8 cellular contexts compared by ENCODE assay signal in genomic region chr7:100157069-100157333, GRCh38. TPM values are rescaled to one million over a fixed set of nuclear protein-coding genes. Genes with fewer than 3 reads are reported as not detected.
DNase-seq lines count a peak whose midpoint lies in the region; ATAC-seq and TF ChIP-seq lines count a peak whose summit lies in the region.

No MANE protein-coding gene starts in this region.

- H3K4me1 ChIP-seq in BLaER1 (peaks cover 67% of the 10 kb centered on the region), KMS-11 (ENCODE audit: low read depth, poor library complexity, severe bottlenecking) (peaks cover 17% of the 10 kb centered on the region)

- H3K9ac ChIP-seq in BLaER1 = peak overlapping the region; percentile 94
- no peak overlapping the region for H3K9ac ChIP-seq in KMS-11

- peaks cover 56% of the 10 kb centered on the region for H4K20me1 ChIP-seq in BLaER1
- H4K20me1 ChIP-seq in KMS-11 (ENCODE audit: insufficient read depth) = no peaks in the 10 kb centered on the region

- no peaks in the 10 kb centered on the region for H3K27me3 Mint-ChIP-seq in naive thymus-derived CD8-positive, alpha-beta T cell

- no peak for ATAC-seq in naive thymus-derived CD8-positive, alpha-beta T cell
- ATAC-seq in HG03439 (IDR thresholded peaks at IDR 0.05; ENCODE audit: unreplicated experiment) = no peak
- ATAC-seq in HG02981 (IDR thresholded peaks at IDR 0.05; ENCODE audit: unreplicated experiment) = no peak
- ATAC-seq in GM18868 (IDR thresholded peaks at IDR 0.05; ENCODE audit: unreplicated experiment) = no peak

- TF ChIP-seq CTCF in KMS-11 (conservative IDR thresholded peaks at IDR 0.05; ENCODE audit: low read depth, low read length) = no peak
- TF ChIP-seq CTCF in cardiac fibroblast (IDR thresholded peaks at IDR 0.05; ENCODE audit: low read depth, low read length) = no peak

- peak overlapping the region; percentile 79 to 89 (median 86) for H3K4me3 Mint-ChIP-seq in naive thymus-derived CD8-positive, alpha-beta T cell

- H3K27ac ChIP-seq in BLaER1 = peak overlapping the region; percentile 93
- no peak overlapping the region for H3K27ac ChIP-seq in KMS-11

- H3K36me3 Mint-ChIP-seq in naive thymus-derived CD8-positive, alpha-beta T cell = peaks cover 0 to 49% (median 8%) of the 10 kb centered on the region in 3 donors

- no peaks in the 10 kb centered on the region for H3K27me3 ChIP-seq in BLaER1
- peaks cover 18% of the 10 kb centered on the region for H3K27me3 ChIP-seq in KMS-11 (ENCODE audit: insufficient read depth, low read depth)

- DNase-seq in cardiac fibroblast (ENCODE audit: low read depth in 2 of 2) (no peak), DMS114 treated with DMSO at 0.1 percent for 48 hours (lab: John Stamatoyannopoulos, UW; ENCODE audit: unreplicated experiment) (no peak)
- no peak for DNase-seq in naive thymus-derived CD8-positive, alpha-beta T cell

- H3K79me2 ChIP-seq in KMS-11 (ENCODE audit: insufficient read depth, low read depth) = no peaks in the 10 kb centered on the region; the same call in 1 of the 2 replicates

- no peaks in the 10 kb centered on the region for H3K9me3 ChIP-seq in BLaER1

- POLR2A ChIA-PET in naive thymus-derived CD8-positive, alpha-beta T cell (lab: Charles Lee) = interaction anchor here (0.9 to 18.7 kb wide), 8 partner anchors 4 to 272 kb away, joined by 3 to 358 read pairs (median 10); partner anchors contain the start of genes GAL3ST4, GPC2, LAMTOR4 and MBLAC1

- H3K4me2 ChIP-seq in BLaER1 = peak overlapping the region; percentile 97
- peak overlapping the region; percentile 90; the same call in 1 of the 2 replicates for H3K4me2 ChIP-seq in KMS-11

- peak overlapping the region; percentile 100 for H3K4me3 ChIP-seq in BLaER1
- no peak overlapping the region for H3K4me3 ChIP-seq in KMS-11 (IDR thresholded peaks at IDR 0.05; ENCODE audit: insufficient read depth, low read depth, low read length)
- peak overlapping the region; percentile 65 to 71 for H3K4me3 ChIP-seq in cardiac fibroblast (replicated peaks in 1 of 2; ENCODE audit: low read depth in 2 of 2, low read length in 2 of 2)

- H3K4me1 Mint-ChIP-seq in naive thymus-derived CD8-positive, alpha-beta T cell = peaks cover 19 to 65% (median 56%) of the 10 kb centered on the region in 4 donors

- peak overlapping the region; percentile 77 to 94 (median 90) for H3K27ac Mint-ChIP-seq in naive thymus-derived CD8-positive, alpha-beta T cell

- no peaks in the 10 kb centered on the region for H3K9me3 Mint-ChIP-seq in naive thymus-derived CD8-positive, alpha-beta T cell

- peaks cover 46% of the 10 kb centered on the region for H3K36me3 ChIP-seq in BLaER1
- no peaks in the 10 kb centered on the region; the same call in 1 of the 2 replicates for H3K36me3 ChIP-seq in KMS-11 (ENCODE audit: insufficient read depth)

- H2AFZ ChIP-seq in KMS-11 (ENCODE audit: low read depth) = no peak overlapping the region

RNA-seq across cellular contexts. Expression of gene TRAPPC14, which starts 1.5 kb away (rescaled TPM):
- 100 to 1,000 TPM; 103 to 109 TPM for total RNA-seq in naive thymus-derived CD8-positive, alpha-beta T cell
- polyA plus RNA-seq in naive thymus-derived CD8-positive, alpha-beta T cell = 1 to 10 TPM; 2.1 to 4.5 (median 2.4) TPM

RNA-seq across cellular contexts. Expression of gene LAMTOR4, which starts 8.3 kb away (rescaled TPM):
- total RNA-seq in naive thymus-derived CD8-positive, alpha-beta T cell = 100 to 1,000 TPM; 170 to 206 TPM
- polyA plus RNA-seq in naive thymus-derived CD8-positive, alpha-beta T cell = 100 to 1,000 TPM; 403 to 435 (median 430) TPM

RNA-seq across cellular contexts. Expression of gene GAL3ST4, which starts 11.4 kb away (rescaled TPM):
- total RNA-seq in naive thymus-derived CD8-positive, alpha-beta T cell = 10 to 100 TPM; 37.0 to 39.1 TPM
- polyA plus RNA-seq in naive thymus-derived CD8-positive, alpha-beta T cell = 1 to 10 TPM; 4.0 to 6.5 (median 5.4) TPM

RNA-seq across cellular contexts. Expression of gene GPC2, which starts 20.2 kb away (rescaled TPM):
- 10 to 100 TPM; 39.0 to 40.1 TPM for total RNA-seq in naive thymus-derived CD8-positive, alpha-beta T cell
- polyA plus RNA-seq in naive thymus-derived CD8-positive, alpha-beta T cell = 1 to 10 TPM in 1 of 3 donors, under 1 TPM in 2; 0.09 to 1.1 (median 0.42) TPM

RNA-seq across cellular contexts. Expression of gene STAG3, which starts 20.7 kb away (rescaled TPM):
- total RNA-seq in naive thymus-derived CD8-positive, alpha-beta T cell = 10 to 100 TPM; 12.0 to 12.1 TPM
- polyA plus RNA-seq in naive thymus-derived CD8-positive, alpha-beta T cell = 1 to 10 TPM; 6.0 to 8.6 (median 6.9) TPM
